Comparison of ENCODE assay signal across 20 cellular contexts in the genomic region with DNA sequence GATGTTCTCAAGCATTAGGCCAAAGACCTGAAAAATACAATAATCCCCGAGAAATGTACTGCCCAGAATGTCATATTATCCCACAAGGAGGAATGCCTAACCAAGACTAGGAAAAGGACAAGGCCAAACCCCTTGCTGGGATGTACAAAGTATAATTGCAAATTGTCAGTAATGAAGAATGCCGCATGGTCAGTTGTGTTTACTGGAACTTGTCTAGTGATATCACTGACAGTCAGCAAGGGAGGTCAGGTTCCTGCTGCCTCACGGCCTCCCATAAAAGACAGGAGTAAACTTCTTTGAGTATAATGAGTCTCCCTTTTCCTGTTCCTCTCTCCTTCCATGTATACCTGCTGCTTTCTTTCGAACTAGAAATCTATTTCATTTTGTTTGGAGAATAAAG.
DNase-seq lines count a peak whose midpoint lies in the region; ATAC-seq and TF ChIP-seq lines count a peak whose summit lies in the region.
"Had no signal": no experiment of that assay in that cellular context is flagged by ENCODE, and none has a peak within 500 bp of the region (broad histone marks: within the 10 kb centered on the region; RNA-seq: fewer than 3 reads in every experiment).

No MANE protein-coding gene starts in this region.

- H3K27me3 ChIP-seq in gastrocnemius medialis: no peaks in the 10 kb centered on the region
- H3K27me3 ChIP-seq: MG63 had no signal

- peaks cover 16 to 17% of the 10 kb centered on the region in 2 donors for H3K4me1 ChIP-seq in gastrocnemius medialis

- H3K9me3 ChIP-seq in gastrocnemius medialis: no peaks in the 10 kb centered on the region

- intact Hi-C loops in gastrocnemius medialis (cut with DNase I; ENCODE audit: low total_unique reads): no loop called here

- CTCF ChIA-PET in HEK293T (lab: Yijun Ruan, JAX): no interaction called here

- ATAC-seq in gastrocnemius medialis (peak; percentile 45 to 69), GM19351 (IDR thresholded peaks at IDR 0.05; ENCODE audit: unreplicated experiment) (no peak)
- ATAC-seq: PC-3 had no signal

- H3K4me3 ChIP-seq in choroid plexus epithelial cell (ENCODE audit: low read depth, low read length) (no peak overlapping the region), gastrocnemius medialis (no peak overlapping the region)
- H3K4me3 ChIP-seq: MG63 had no signal

- H3K36me3 ChIP-seq in gastrocnemius medialis: no peaks in the 10 kb centered on the region
- H3K36me3 ChIP-seq: MG63 had no signal

- TF ChIP-seq CTCF in choroid plexus epithelial cell (conservative IDR thresholded peaks at IDR 0.05; ENCODE audit: low read depth, low read length) (no peak), gastrocnemius medialis (IDR thresholded peaks at IDR 0.05 in 4 of 5, conservative IDR thresholded peaks at IDR 0.05 in 1 of 5) (no peak)

- in situ Hi-C loops in gastrocnemius medialis (cut with MboI; ENCODE audit: low sequenced_read_pairs in 4 of 4): no loop called here

- H3K27ac ChIP-seq in gastrocnemius medialis: peak overlapping the region; percentile 9 to 76 (median 44)
- H3K27ac ChIP-seq: C4-2B had no signal

- DNase-seq in HEK293T (ENCODE audit: extremely low spot score) (peak; percentile 3), choroid plexus epithelial cell (ENCODE audit: low read depth) (peak; percentile 34), left kidney (ENCODE audit: low read depth, low spot score) (peak; percentile 57), gastrocnemius medialis (no peak), iPS-NIHi7 (ENCODE audit: extremely low spot score) (no peak), NCI-H128 (lab: John Stamatoyannopoulos, UW; ENCODE audit: unreplicated experiment) (no peak), NCI-H524 (lab: John Stamatoyannopoulos, UW) (no peak)
- DNase-seq: EL, GF-D8, HFFc6, Kasumi-1, MG63, NCI-H1417 treated with DMSO at 0.1 percent for 48 hours, NCI-H187, NCI-H526 treated with DMSO at 0.1 percent for 48 hours, PC-3, RPMI8226, SHP77 treated with DMSO at 0.1 percent for 48 hours had no signal

- POLR2A ChIA-PET in HEK293T (lab: Yijun Ruan, JAX): no interaction called here

- TF ChIP-seq POLR2A in gastrocnemius medialis (IDR thresholded peaks at IDR 0.05): no peak

TF ChIP-seq in HEK293T, 16 proteins besides CTCF, POLR2A, EP300 and RAD21:
- TF ChIP-seq BHLHE40 (IDR thresholded peaks at IDR 0.05; ENCODE audit: borderline replicate concordance) (no peak), NFRKB (IDR thresholded peaks at IDR 0.05) (no peak), SP1 (IDR thresholded peaks at IDR 0.05) (no peak), L3MBTL2 (conservative IDR thresholded peaks at IDR 0.05) (no peak), ELF4 (IDR thresholded peaks at IDR 0.05) (no peak), CTBP1 (IDR thresholded peaks at IDR 0.05; ENCODE audit: borderline replicate concordance) (no peak), HDGF (IDR thresholded peaks at IDR 0.05; ENCODE audit: borderline replicate concordance) (no peak), ZNF384 (IDR thresholded peaks at IDR 0.05) (no peak), PKNOX1 (IDR thresholded peaks at IDR 0.05) (no peak), SUZ12 (IDR thresholded peaks at IDR 0.05) (no peak), FOXK2 (IDR thresholded peaks at IDR 0.05) (no peak), TARDBP (IDR thresholded peaks at IDR 0.05) (no peak), ARNT (IDR thresholded peaks at IDR 0.05) (no peak), FOXM1 (IDR thresholded peaks at IDR 0.05; ENCODE audit: borderline replicate concordance) (no peak), FOXA1 (IDR thresholded peaks at IDR 0.05) (no peak), LEF1 (IDR thresholded peaks at IDR 0.05; ENCODE audit: borderline replicate concordance) (no peak)

Comparison
In these comparisons a context has a peak if more than half of its experiments do, and no peak if none do; other contexts are left out.
1. DNase-seq: peak in HEK293T (single experiment), choroid plexus epithelial cell (single experiment) and left kidney (single experiment); none in gastrocnemius medialis (0 of 2), iPS-NIHi7 (single experiment), NCI-H128 (single experiment) and NCI-H524 (0 of 2).